ENCODE assay signal across 19 cellular contexts in genomic region chrX:133056341-133056740, GRCh38. TPM values are rescaled to one million over a fixed set of nuclear protein-coding genes. Genes with fewer than 3 reads are reported as not detected.
"Had no signal": no experiment of that assay in that cellular context is flagged by ENCODE, and none has a peak within 500 bp of the region (broad histone marks: within the 10 kb centered on the region; RNA-seq: fewer than 3 reads in every experiment).

No MANE protein-coding gene starts in this region.

- H3K9me3 ChIP-seq: neutrophil, thyroid gland, uterus had no signal

- H3K4me1 ChIP-seq: parathyroid adenoma, thyroid gland, uterus had no signal

- H3K4me3 ChIP-seq: lung, thyroid gland, uterus had no signal

- ATAC-seq: left cardiac atrium; naive thymus-derived CD8-positive, alpha-beta T cell; stimulated activated effector memory CD8-positive, alpha-beta T cell treated with anti-CD3 and anti-CD28 coated beads, Interleukin-12 subunit alpha, Interleukin-12 subunit beta, amount 100 ng/mL, for 72 hours; T-cell had no signal

- H3K27me3 ChIP-seq: brain microvascular endothelial cell, neutrophil, thyroid gland had no signal

- H3K79me2 ChIP-seq: parathyroid adenoma had no signal

- H3K27ac ChIP-seq: brain microvascular endothelial cell, neutrophil, parathyroid adenoma, thyroid gland, uterus had no signal

- H2AFZ ChIP-seq: parathyroid adenoma had no signal

- H3K36me3 ChIP-seq: brain microvascular endothelial cell, neutrophil, thyroid gland, uterus had no signal

- H3K9ac ChIP-seq: parathyroid adenoma had no signal

- DNase-seq: activated CD4-positive, alpha-beta T cell treated with anti-CD3 and anti-CD28 coated beads, Interleukin-2, amount 50 U/mL, for 4 hours; activated CD4-positive, CD25-positive, alpha-beta regulatory T cell treated with anti-CD3 and anti-CD28 coated beads, Interleukin-2, amount 50 U/mL, for 72 hours; activated naive CD4-positive, alpha-beta T cell; activated T-cell treated with anti-CD3 and anti-CD28 coated beads for 4 hours; anterior cingulate cortex; brain microvascular endothelial cell; left cardiac atrium; naive thymus-derived CD8-positive, alpha-beta T cell; T-cell; T-helper 9 cell; thyroid gland; uterus had no signal

RNA-seq across cellular contexts. Expression of gene USP26, which starts 40.6 kb away (rescaled TPM):
- total RNA-seq: cerebellum; left cardiac atrium; lung; mononuclear cell; naive thymus-derived CD8-positive, alpha-beta T cell; T-cell; thyroid gland; uterus had no signal
- polyA plus RNA-seq: esophagus; lung; naive thymus-derived CD8-positive, alpha-beta T cell had no signal
